In the genomic region with DNA sequence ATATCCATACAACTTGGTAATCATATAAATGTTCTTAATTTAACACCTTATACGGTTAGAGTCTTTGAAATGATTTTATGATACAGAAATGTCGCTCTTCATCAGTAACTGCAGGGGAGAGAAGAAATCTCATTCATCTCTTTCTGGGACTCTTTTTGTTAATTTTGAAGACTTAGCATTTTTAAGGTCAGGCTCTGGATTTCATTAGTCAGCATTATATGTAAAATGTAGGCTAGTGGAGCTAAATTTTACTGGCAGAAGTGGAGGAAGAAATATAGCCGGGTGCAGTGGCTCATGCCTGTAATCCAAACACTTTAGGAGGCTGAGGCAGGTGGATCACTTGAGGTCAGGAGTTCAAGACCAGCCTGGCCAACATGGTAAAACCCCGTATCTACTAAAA, we compare ENCODE assay signal across 27 cellular contexts.
"Had no signal": no experiment of that assay in that cellular context is flagged by ENCODE, and none has a peak within 500 bp of the region (broad histone marks: within the 10 kb centered on the region; RNA-seq: fewer than 3 reads in every experiment).

No MANE protein-coding gene starts in this region.

- H3K4me3 ChIP-seq: heart right ventricle, hepatocyte, lower lobe of right lung, ovary, prostate gland, sigmoid colon, spleen, stomach, testis, thyroid gland, transverse colon, upper lobe of left lung, vagina had no signal

- H3K27ac Mint-ChIP-seq: natural killer cell; stimulated activated effector memory CD8-positive, alpha-beta T cell treated with anti-CD3 and anti-CD28 coated beads, Interleukin-12 subunit alpha, Interleukin-12 subunit beta, amount 100 ng/mL, for 72 hours had no signal

- DNase-seq: heart right ventricle; kidney glomerular epithelial cell; left cardiac atrium; left ventricle myocardium superior; lower lobe of right lung; mammary epithelial cell; mesenchymal stem cell; natural killer cell; ovary; retina; right cardiac atrium; sigmoid colon; small intestine; spleen; stimulated activated CD4-positive, alpha-beta T cell treated with anti-CD3 and anti-CD28 coated beads, Interleukin-4, amount 100 ng/mL, for 24 hours; stimulated activated naive CD4-positive, alpha-beta T cell treated with Interleukin-2 at 50 U/mL for 16 hours; stomach; testis; thyroid gland; transverse colon; upper lobe of left lung had no signal

- H3K27ac ChIP-seq: heart right ventricle, hepatocyte, lower lobe of right lung, ovary, prostate gland, sigmoid colon, spleen, stomach, testis, thyroid gland, transverse colon, upper lobe of left lung, vagina had no signal

- H3K27me3 ChIP-seq: heart right ventricle, hepatocyte, ovary, sigmoid colon, spleen, stomach, testis, thyroid gland, transverse colon, upper lobe of left lung, vagina had no signal

- H3K4me2 ChIP-seq: hepatocyte had no signal

- H2AFZ ChIP-seq: hepatocyte had no signal

- H3K4me1 ChIP-seq: prostate gland, testis, vagina had no signal

- H3K36me3 ChIP-seq: heart right ventricle, lower lobe of right lung, ovary, prostate gland, sigmoid colon, spleen, stomach, thyroid gland, transverse colon, upper lobe of left lung, vagina had no signal

- FAIRE-seq: keratinocyte, small intestine had no signal

- H3K79me2 ChIP-seq: hepatocyte had no signal

- H3K9me3 Mint-ChIP-seq: natural killer cell; stimulated activated effector memory CD8-positive, alpha-beta T cell treated with anti-CD3 and anti-CD28 coated beads, Interleukin-12 subunit alpha, Interleukin-12 subunit beta, amount 100 ng/mL, for 72 hours had no signal

- H3K36me3 Mint-ChIP-seq: natural killer cell had no signal

- H3K9me3 ChIP-seq: lower lobe of right lung, ovary, prostate gland, sigmoid colon, stomach, testis, thyroid gland, transverse colon, upper lobe of left lung, vagina had no signal

- ATAC-seq: heart right ventricle; left cardiac atrium; left lobe of liver; left ventricle myocardium superior; lower lobe of right lung; natural killer cell; right cardiac atrium; stimulated activated effector memory CD8-positive, alpha-beta T cell treated with anti-CD3 and anti-CD28 coated beads, Interleukin-12 subunit alpha, Interleukin-12 subunit beta, amount 100 ng/mL, for 72 hours had no signal

- H3K4me3 Mint-ChIP-seq: natural killer cell; stimulated activated effector memory CD8-positive, alpha-beta T cell treated with anti-CD3 and anti-CD28 coated beads, Interleukin-12 subunit alpha, Interleukin-12 subunit beta, amount 100 ng/mL, for 72 hours had no signal
